40 cellular contexts compared by ENCODE assay signal in genomic region chr2:190387422-190387821, GRCh38.
"Had no signal": no experiment of that assay in that cellular context is flagged by ENCODE, and none has a peak within 500 bp of the region (broad histone marks: within the 10 kb centered on the region; RNA-seq: fewer than 3 reads in every experiment).

No MANE protein-coding gene starts in this region.

- H3K36me3 ChIP-seq: adrenal gland, ascending aorta, brain microvascular endothelial cell, breast epithelium, cardiac muscle cell had no signal

- H3K4me1 Mint-ChIP-seq: activated naive CD4-positive, alpha-beta T cell treated with anti-CD3 and anti-CD28 coated beads, Interleukin-2, amount 10 ng/mL, durations not matched to agents 7 days and 5 days; activated naive CD8-positive, alpha-beta T cell treated with anti-CD3 and anti-CD28 coated beads, Interleukin-2, amount 10 ng/mL, durations not matched to agents 7 days and 5 days; activated naive CD8-positive, alpha-beta T cell treated with anti-CD3 and anti-CD28 coated beads, Interleukin-2, amount 50 U/mL, for 24 hours; brain; central memory CD8-positive, alpha-beta T cell had no signal

- ATAC-seq: activated naive CD4-positive, alpha-beta T cell treated with anti-CD3 and anti-CD28 coated beads, Interleukin-2, amount 50 U/mL, for 72 hours; activated naive CD8-positive, alpha-beta T cell treated with anti-CD3 and anti-CD28 coated beads, Interleukin-2, amount 50 U/mL, for 24 hours; activated T-cell treated with anti-CD3 and anti-CD28 coated beads, Interleukin-2, amount 50 U/mL, for 4 hours; activated T-cell treated with anti-CD3 and anti-CD28 coated beads, Interleukin-2, amount 50 U/mL, for 72 hours; activated T-helper 17 cell treated with anti-CD3 and anti-CD28 coated beads, Interleukin-2, amount 50 U/mL, for 72 hours; body of pancreas had no signal

- H3K4me3 Mint-ChIP-seq: activated naive CD4-positive, alpha-beta T cell treated with anti-CD3 and anti-CD28 coated beads for 36 hours; activated naive CD4-positive, alpha-beta T cell treated with anti-CD3 and anti-CD28 coated beads, Interleukin-2, amount 10 ng/mL, durations not matched to agents 7 days and 5 days; activated naive CD4-positive, alpha-beta T cell treated with anti-CD3 and anti-CD28 coated beads, Interleukin-2, amount 50 U/mL, for 24 hours; activated naive CD8-positive, alpha-beta T cell; activated naive CD8-positive, alpha-beta T cell treated with anti-CD3 and anti-CD28 coated beads for 36 hours; activated naive CD8-positive, alpha-beta T cell treated with anti-CD3 and anti-CD28 coated beads, Interleukin-2, amount 10 ng/mL, durations not matched to agents 7 days and 5 days; activated naive CD8-positive, alpha-beta T cell treated with anti-CD3 and anti-CD28 coated beads, Interleukin-2, amount 50 U/mL, for 24 hours; activated T-cell treated with anti-CD3 and anti-CD28 coated beads, Interleukin-2, amount 50 U/mL, for 24 hours; activated T-cell treated with anti-CD3 and anti-CD28 coated beads, Interleukin-2, amount 50 U/mL, for 4 hours; activated T-cell treated with anti-CD3 and anti-CD28 coated beads, Interleukin-2, amount 50 U/mL, for 72 hours; activated T-helper 1 cell treated with anti-CD3 and anti-CD28 coated beads, Interleukin-12 subunit alpha, Interleukin-12 subunit beta, Interleukin-2, Interleukin-4 antibody, amounts not matched to agents 30 ng/mL and 10 ng/mL and 1 ng/mL, durations not matched to agents 14 hours and 24 hours and 36 hours; activated T-helper 17 cell treated with anti-CD3 and anti-CD28 coated beads, Interleukin-2, amount 50 U/mL, for 72 hours; brain; central memory CD8-positive, alpha-beta T cell had no signal

- H3K36me3 Mint-ChIP-seq: activated naive CD4-positive, alpha-beta T cell treated with anti-CD3 and anti-CD28 coated beads, Interleukin-2, amount 10 ng/mL, durations not matched to agents 7 days and 5 days; activated naive CD4-positive, alpha-beta T cell treated with anti-CD3 and anti-CD28 coated beads, Interleukin-2, amount 50 U/mL, for 24 hours; activated naive CD4-positive, alpha-beta T cell treated with anti-CD3 and anti-CD28 coated beads, Interleukin-2, amount 50 U/mL, for 72 hours; activated naive CD8-positive, alpha-beta T cell; activated naive CD8-positive, alpha-beta T cell treated with anti-CD3 and anti-CD28 coated beads for 36 hours; activated naive CD8-positive, alpha-beta T cell treated with anti-CD3 and anti-CD28 coated beads, Interleukin-2, amount 10 ng/mL, durations not matched to agents 7 days and 5 days; brain had no signal

- H3K27me3 Mint-ChIP-seq: activated naive CD4-positive, alpha-beta T cell treated with anti-CD3 and anti-CD28 coated beads, Interleukin-2, amount 50 U/mL, for 24 hours; activated naive CD8-positive, alpha-beta T cell; activated naive CD8-positive, alpha-beta T cell treated with anti-CD3 and anti-CD28 coated beads for 36 hours; activated T-cell treated with anti-CD3 and anti-CD28 coated beads, Interleukin-2, amount 50 U/mL, for 24 hours had no signal

- H3K27ac Mint-ChIP-seq: activated naive CD4-positive, alpha-beta T cell treated with anti-CD3 and anti-CD28 coated beads for 36 hours; activated naive CD4-positive, alpha-beta T cell treated with anti-CD3 and anti-CD28 coated beads, Interleukin-2, amount 10 ng/mL, durations not matched to agents 7 days and 5 days; activated naive CD4-positive, alpha-beta T cell treated with anti-CD3 and anti-CD28 coated beads, Interleukin-2, amount 50 U/mL, for 24 hours; activated naive CD4-positive, alpha-beta T cell treated with anti-CD3 and anti-CD28 coated beads, Interleukin-2, amount 50 U/mL, for 72 hours; activated naive CD8-positive, alpha-beta T cell; activated naive CD8-positive, alpha-beta T cell treated with anti-CD3 and anti-CD28 coated beads for 36 hours; activated naive CD8-positive, alpha-beta T cell treated with anti-CD3 and anti-CD28 coated beads, Interleukin-2, amount 50 U/mL, for 24 hours; activated T-cell treated with anti-CD3 and anti-CD28 coated beads, Interleukin-2, amount 50 U/mL, for 24 hours; activated T-cell treated with anti-CD3 and anti-CD28 coated beads, Interleukin-2, amount 50 U/mL, for 72 hours; activated T-helper 1 cell treated with anti-CD3 and anti-CD28 coated beads, Interleukin-12 subunit alpha, Interleukin-12 subunit beta, Interleukin-2, Interleukin-4 antibody, amounts not matched to agents 30 ng/mL and 10 ng/mL and 1 ng/mL, durations not matched to agents 14 hours and 24 hours and 36 hours; activated T-helper 17 cell treated with anti-CD3 and anti-CD28 coated beads, Interleukin-2, amount 50 U/mL, for 72 hours; activated T-helper 2 cell treated with anti-CD3 and anti-CD28 coated beads, Interferon-gamma antibody, Interleukin-2, Interleukin-4, amounts not matched to agents 10 μg/mL and 5 μg/mL and 100 μg/mL, durations not matched to agents 14 hours and 24 hours and 36 hours; brain had no signal

- DNase-seq: activated effector memory CD4-positive, alpha-beta T cell treated with anti-CD3 and anti-CD28 coated beads, Interleukin-2, amount 50 U/mL, for 16 hours; activated effector memory CD4-positive, alpha-beta T cell treated with Interleukin-2 at 50 U/mL for 16 hours; activated gamma-delta T cell; activated gamma-delta T cell treated with Interleukin-2 at 50 U/mL for 16 hours; activated naive CD4-positive, alpha-beta T cell; activated naive CD4-positive, alpha-beta T cell treated with anti-CD3 and anti-CD28 coated beads for 36 hours; activated naive CD4-positive, alpha-beta T cell treated with anti-CD3 and anti-CD28 coated beads, Interleukin-2, amount 10 ng/mL, durations not matched to agents 7 days and 5 days; activated naive CD4-positive, alpha-beta T cell treated with anti-CD3 and anti-CD28 coated beads, Interleukin-2, amount 50 U/mL, for 16 hours; activated naive CD4-positive, alpha-beta T cell treated with Interleukin-2 at 50 U/mL for 16 hours; activated naive CD8-positive, alpha-beta T cell treated with anti-CD3 and anti-CD28 coated beads for 36 hours; activated naive CD8-positive, alpha-beta T cell treated with anti-CD3 and anti-CD28 coated beads, Interleukin-2, amount 10 ng/mL, durations not matched to agents 7 days and 5 days; activated naive CD8-positive, alpha-beta T cell treated with anti-CD3 and anti-CD28 coated beads, Interleukin-2, amount 50 U/mL, for 24 hours; activated T-cell treated with anti-CD3 and anti-CD28 coated beads, Interleukin-2, amount 50 U/mL, for 1 hour; activated T-cell treated with anti-CD3 and anti-CD28 coated beads, Interleukin-2, amount 50 U/mL, for 24 hours; activated T-cell treated with anti-CD3 and anti-CD28 coated beads, Interleukin-2, amount 50 U/mL, for 4 hours; activated T-cell treated with anti-CD3 and anti-CD28 coated beads, Interleukin-2, amount 50 U/mL, for 48 hours; activated T-cell treated with anti-CD3 and anti-CD28 coated beads, Interleukin-2, amount 50 U/mL, for 72 hours; adrenal gland; amniotic stem cell; amygdala; anterior cingulate cortex; aorta; body of pancreas; brain microvascular endothelial cell; caudate nucleus; central memory CD4-positive, alpha-beta T cell; cerebellar nuclear complex had no signal

- H3K9me3 ChIP-seq: adrenal gland, ascending aorta, body of pancreas, breast epithelium had no signal

- FAIRE-seq: astrocyte, bronchial epithelial cell had no signal

- H3K9me3 Mint-ChIP-seq: activated naive CD4-positive, alpha-beta T cell treated with anti-CD3 and anti-CD28 coated beads for 36 hours; activated naive CD4-positive, alpha-beta T cell treated with anti-CD3 and anti-CD28 coated beads, Interleukin-2, amount 10 ng/mL, durations not matched to agents 7 days and 5 days; activated naive CD4-positive, alpha-beta T cell treated with anti-CD3 and anti-CD28 coated beads, Interleukin-2, amount 50 U/mL, for 24 hours; activated naive CD4-positive, alpha-beta T cell treated with anti-CD3 and anti-CD28 coated beads, Interleukin-2, amount 50 U/mL, for 72 hours; activated naive CD8-positive, alpha-beta T cell treated with anti-CD3 and anti-CD28 coated beads for 36 hours; activated naive CD8-positive, alpha-beta T cell treated with anti-CD3 and anti-CD28 coated beads, Interleukin-2, amount 10 ng/mL, durations not matched to agents 7 days and 5 days; activated naive CD8-positive, alpha-beta T cell treated with anti-CD3 and anti-CD28 coated beads, Interleukin-2, amount 50 U/mL, for 24 hours; activated T-cell treated with anti-CD3 and anti-CD28 coated beads, Interleukin-2, amount 50 U/mL, for 24 hours; activated T-cell treated with anti-CD3 and anti-CD28 coated beads, Interleukin-2, amount 50 U/mL, for 4 hours; activated T-cell treated with anti-CD3 and anti-CD28 coated beads, Interleukin-2, amount 50 U/mL, for 72 hours; activated T-helper 1 cell treated with anti-CD3 and anti-CD28 coated beads, Interleukin-12 subunit alpha, Interleukin-12 subunit beta, Interleukin-2, Interleukin-4 antibody, amounts not matched to agents 30 ng/mL and 10 ng/mL and 1 ng/mL, durations not matched to agents 14 hours and 24 hours and 36 hours; activated T-helper 17 cell treated with anti-CD3 and anti-CD28 coated beads, Interleukin-2, amount 50 U/mL, for 72 hours; activated T-helper 2 cell treated with anti-CD3 and anti-CD28 coated beads, Interferon-gamma antibody, Interleukin-2, Interleukin-4, amounts not matched to agents 10 μg/mL and 5 μg/mL and 100 μg/mL, durations not matched to agents 14 hours and 24 hours and 36 hours; brain; central memory CD8-positive, alpha-beta T cell had no signal

- H3K27ac ChIP-seq: adrenal gland, ascending aorta, body of pancreas, brain microvascular endothelial cell, breast epithelium, cardiac muscle cell had no signal

- H3K4me3 ChIP-seq: adrenal gland, ascending aorta, body of pancreas, breast epithelium, cardiac muscle cell had no signal

- H3K27me3 ChIP-seq: adrenal gland, ascending aorta, body of pancreas, brain microvascular endothelial cell, breast epithelium had no signal

- H3K4me1 ChIP-seq: adrenal gland, ascending aorta, body of pancreas, breast epithelium had no signal
